In genomic region chr10:3036155-3036554, GRCh38 we compare ENCODE assay signal across 12 cellular contexts.
DNase-seq lines count a peak whose midpoint lies in the region; ATAC-seq and TF ChIP-seq lines count a peak whose summit lies in the region.
"Had no signal": no experiment of that assay in that cellular context is flagged by ENCODE, and none has a peak within 500 bp of the region (broad histone marks: within the 10 kb centered on the region; RNA-seq: fewer than 3 reads in every experiment).

No MANE protein-coding gene starts in this region.

- DNase-seq in SIG-M5 treated with dmso at 0.1 percent for 504 hours (lab: John Stamatoyannopoulos, UW; ENCODE audit: unreplicated experiment) (peak; percentile 62), SHP77 (lab: John Stamatoyannopoulos, UW) (no peak), midbrain (lab: John Stamatoyannopoulos, UW) (no peak), NCI-H748 (lab: John Stamatoyannopoulos, UW; ENCODE audit: unreplicated experiment) (no peak)
- DNase-seq in activated naive CD4-positive, alpha-beta T cell treated with Interleukin-2 at 50 U/mL for 16 hours = no peak
- DNase-seq: activated CD4-positive, alpha-beta memory T cell treated with anti-CD3 and anti-CD28 coated beads for 36 hours; brain microvascular endothelial cell; naive thymus-derived CD8-positive, alpha-beta T cell; NK-92 treated with Interleukin-12 subunit alpha and Interleukin-12 subunit beta, amount 100 ng/mL, for 24 hours had no signal

- ATAC-seq in GM18505 (IDR thresholded peaks at IDR 0.05; ENCODE audit: unreplicated experiment) = peak; percentile 96
- ATAC-seq in GM21367 (IDR thresholded peaks at IDR 0.05; ENCODE audit: unreplicated experiment) = peak; percentile 99
- ATAC-seq in HG03103 (IDR thresholded peaks at IDR 0.05; ENCODE audit: low read depth, unreplicated experiment) = peak; percentile 99

- TF ChIP-seq POLR2A in GM18505 (IDR thresholded peaks at IDR 0.05; ENCODE audit: borderline replicate concordance, extremely low read depth, insufficient read depth, insufficient read length) = no peak
